In genomic region chr10:71478173-71478572, GRCh38 we compare ENCODE assay signal across 15 cellular contexts.
DNase-seq lines count a peak whose midpoint lies in the region; ATAC-seq and TF ChIP-seq lines count a peak whose summit lies in the region.
"Had no signal": no experiment of that assay in that cellular context is flagged by ENCODE, and none has a peak within 500 bp of the region (broad histone marks: within the 10 kb centered on the region; RNA-seq: fewer than 3 reads in every experiment).

No MANE protein-coding gene starts in this region.

- H3K36me3 ChIP-seq in left ventricle myocardium inferior = no peaks in the 10 kb centered on the region
- H3K36me3 ChIP-seq: BLaER1 treated with 17β-estradiol and CSF1 and Interleukin-3, amounts not matched to agents 10 nM and 100 nM had no signal

- no peak for DNase-seq in left ventricle myocardium inferior
- DNase-seq in Right ventricle myocardium inferior (ENCODE audit: missing footprints) = no peak
- DNase-seq in T-helper 17 cell = no peak
- no peak for DNase-seq in memory B cell (ENCODE audit: low spot score in 2 of 2)
- no peak for DNase-seq in activated CD4-positive, alpha-beta T cell treated with anti-CD3 and anti-CD28 coated beads for 4 hours
- no peak for DNase-seq in stimulated activated CD4-positive, alpha-beta T cell treated with anti-CD3 and anti-CD28 coated beads, Interleukin-4, amount 100 ng/mL, for 1 hour
- DNase-seq: Calu3; CD8-positive, alpha-beta T cell; DMS79 treated with DMSO at 0.1 percent for 48 hours; GF-D8; H7 had no signal

- no peak for ATAC-seq in Right ventricle myocardium inferior
- no peak for ATAC-seq in T-helper 17 cell
- no peak for ATAC-seq in memory B cell (ENCODE audit: low read depth)
- ATAC-seq: CD8-positive, alpha-beta T cell; GM23338; HCT116 had no signal

- H3K4me1 ChIP-seq in left ventricle myocardium inferior = peaks cover 63% of the 10 kb centered on the region

- H3K4me3 Mint-ChIP-seq in T-helper 17 cell = no peak overlapping the region
- no peak overlapping the region for H3K4me3 Mint-ChIP-seq in memory B cell
- H3K4me3 Mint-ChIP-seq: B cell; CD8-positive, alpha-beta T cell; GM23338 had no signal

- H3K27me3 Mint-ChIP-seq in T-helper 17 cell = peaks cover 79% of the 10 kb centered on the region
- H3K27me3 Mint-ChIP-seq in memory B cell = peaks cover 7% of the 10 kb centered on the region

- no peaks in the 10 kb centered on the region for H3K27me3 ChIP-seq in left ventricle myocardium inferior (ENCODE audit: low read depth)
- H3K27me3 ChIP-seq: BLaER1 treated with 17β-estradiol and CSF1 and Interleukin-3, amounts not matched to agents 10 nM and 100 nM had no signal

- H3K9me3 ChIP-seq in left ventricle myocardium inferior (replicated peaks) (no peaks in the 10 kb centered on the region), T-helper 17 cell (ENCODE audit: control insufficient read depth, low read length, poor library complexity, severe bottlenecking) (no peaks in the 10 kb centered on the region)
- H3K9me3 ChIP-seq: BLaER1 treated with 17β-estradiol and CSF1 and Interleukin-3, amounts not matched to agents 10 nM and 100 nM had no signal

- peaks cover 11% of the 10 kb centered on the region for H3K4me1 Mint-ChIP-seq in T-helper 17 cell
- H3K4me1 Mint-ChIP-seq in memory B cell = peaks cover 7% of the 10 kb centered on the region

- H3K36me3 Mint-ChIP-seq in T-helper 17 cell (ENCODE audit: low read depth) (peaks cover 6% of the 10 kb centered on the region), memory B cell (no peaks in the 10 kb centered on the region)
- H3K36me3 Mint-ChIP-seq: CD8-positive, alpha-beta T cell had no signal

- no peak for TF ChIP-seq CTCF in left ventricle myocardium inferior (IDR thresholded peaks at IDR 0.05; ENCODE audit: borderline replicate concordance)

- H3K27ac Mint-ChIP-seq in T-helper 17 cell (peak overlapping the region; percentile 66), memory B cell (peak overlapping the region; percentile 4)
- H3K27ac Mint-ChIP-seq: B cell; CD8-positive, alpha-beta T cell had no signal

- intact Hi-C loops in left ventricle myocardium inferior (cut with micrococcal nuclease) = no loop called here
- intact Hi-C loops in Right ventricle myocardium inferior (cut with DNase I) = no loop called here

- no peaks in the 10 kb centered on the region for H3K9me3 Mint-ChIP-seq in memory B cell
- H3K9me3 Mint-ChIP-seq: CD8-positive, alpha-beta T cell; GM23338 had no signal

- H3K27ac ChIP-seq in left ventricle myocardium inferior (replicated peaks) = peak overlapping the region; percentile 86
- H3K27ac ChIP-seq: BLaER1 treated with 17β-estradiol and CSF1 and Interleukin-3, amounts not matched to agents 10 nM and 100 nM had no signal

- H3K4me3 ChIP-seq in left ventricle myocardium inferior = no peak overlapping the region
- H3K4me3 ChIP-seq: BLaER1 treated with 17β-estradiol and CSF1 and Interleukin-3, amounts not matched to agents 10 nM and 100 nM; GM23338 had no signal
